Comparison of ENCODE assay signal across 23 cellular contexts in genomic region chr3:159877924-159878323, GRCh38. TPM values are rescaled to one million over a fixed set of nuclear protein-coding genes. Genes with fewer than 3 reads are reported as not detected.
DNase-seq lines count a peak whose midpoint lies in the region; ATAC-seq and TF ChIP-seq lines count a peak whose summit lies in the region.
"Had no signal": no experiment of that assay in that cellular context is flagged by ENCODE, and none has a peak within 500 bp of the region (broad histone marks: within the 10 kb centered on the region; RNA-seq: fewer than 3 reads in every experiment).

No MANE protein-coding gene starts in this region.

- ATAC-seq in omental fat pad (ENCODE audit: low FRiP score) (peak; percentile 57), HG02885 (IDR thresholded peaks at IDR 0.05; ENCODE audit: poor library complexity, unreplicated experiment) (no peak)
- ATAC-seq: activated T-cell treated with anti-CD3 and anti-CD28 coated beads, Interleukin-2, amount 50 U/mL, for 4 hours; gastroesophageal sphincter; left lung; mucosa of descending colon had no signal

- no peak overlapping the region for H3K4me3 ChIP-seq in hepatocyte
- H3K4me3 ChIP-seq: coronary artery, gastroesophageal sphincter, left lung, mucosa of descending colon, testis had no signal

- H3K4me3 Mint-ChIP-seq in chondrocyte (ENCODE audit: unreplicated experiment), result no peak overlapping the region
- H3K4me3 Mint-ChIP-seq: activated CD4-positive, alpha-beta memory T cell treated with anti-CD3 and anti-CD28 coated beads, Interleukin-2, amount 10 ng/mL, durations not matched to agents 7 days and 5 days; activated T-cell treated with anti-CD3 and anti-CD28 coated beads, Interleukin-2, amount 50 U/mL, for 4 hours; CD4-positive, alpha-beta T cell had no signal

- WGBS in hepatocyte (ENCODE audit: low lambda C conversion rate, missing lambda C conversion rate), result 87% methylated on average over 5 of the region's 5 CpGs

- peaks cover 48% of the 10 kb centered on the region for H3K4me1 Mint-ChIP-seq in chondrocyte (ENCODE audit: low read depth)
- H3K4me1 Mint-ChIP-seq: activated CD4-positive, alpha-beta memory T cell treated with anti-CD3 and anti-CD28 coated beads, Interleukin-2, amount 10 ng/mL, durations not matched to agents 7 days and 5 days had no signal

- no peaks in the 10 kb centered on the region for H3K36me3 Mint-ChIP-seq in chondrocyte (ENCODE audit: low read depth)

- H3K4me2 ChIP-seq in hepatocyte, result no peak overlapping the region

- H3K27me3 Mint-ChIP-seq in chondrocyte (ENCODE audit: low read depth), result no peaks in the 10 kb centered on the region

- TF ChIP-seq CTCF in chondrocyte (IDR thresholded peaks at IDR 0.05) (no peak), omental fat pad (IDR thresholded peaks at IDR 0.05) (no peak), hepatocyte (IDR thresholded peaks at IDR 0.05; ENCODE audit: poor library complexity) (no peak)

- peak; percentile 30 for DNase-seq in ELR (ENCODE audit: low read depth)
- peak; percentile 62 for DNase-seq in NCI-H226
- DNase-seq in chondrocyte (ENCODE audit: low spot score), result no peak
- no peak for DNase-seq in omental fat pad (ENCODE audit: low spot score)
- DNase-seq in stimulated activated CD4-positive, alpha-beta T cell treated with anti-CD3 and anti-CD28 coated beads, Interleukin-15, amount 100 ng/mL, for 24 hours, result no peak
- no peak for DNase-seq in hepatocyte (ENCODE audit: low spot score)
- no peak for DNase-seq in NCI-H146 (lab: John Stamatoyannopoulos, UW)
- DNase-seq: activated CD4-positive, alpha-beta memory T cell treated with anti-CD3 and anti-CD28 coated beads, Interleukin-2, amount 10 ng/mL, durations not matched to agents 7 days and 5 days; activated naive CD4-positive, alpha-beta T cell treated with anti-CD3 and anti-CD28 coated beads, Interleukin-2, amount 50 U/mL, for 16 hours; activated T-cell treated with anti-CD3 and anti-CD28 coated beads, Interleukin-2, amount 50 U/mL, for 4 hours; CD4-positive, alpha-beta T cell; Karpas-422; left lung; mucosa of descending colon; NCI-H1105 treated with DMSO at 0.1 percent for 48 hours; retina; SHP77; testis; WERI-Rb-1 had no signal

- no peaks in the 10 kb centered on the region for H4K20me1 ChIP-seq in hepatocyte (ENCODE audit: insufficient read depth, poor library complexity, severe bottlenecking)

- no peaks in the 10 kb centered on the region for H3K9me3 Mint-ChIP-seq in chondrocyte (ENCODE audit: low read depth)
- H3K9me3 Mint-ChIP-seq: activated CD4-positive, alpha-beta memory T cell treated with anti-CD3 and anti-CD28 coated beads, Interleukin-2, amount 10 ng/mL, durations not matched to agents 7 days and 5 days; activated T-cell treated with anti-CD3 and anti-CD28 coated beads, Interleukin-2, amount 50 U/mL, for 4 hours; CD4-positive, alpha-beta T cell had no signal

- H3K27me3 ChIP-seq in hepatocyte, result no peaks in the 10 kb centered on the region
- H3K27me3 ChIP-seq: gastroesophageal sphincter, left lung, testis had no signal

- no peaks in the 10 kb centered on the region for H3K79me2 ChIP-seq in hepatocyte

- no peaks in the 10 kb centered on the region for H3K36me3 ChIP-seq in hepatocyte (replicated peaks; ENCODE audit: insufficient read depth, low read depth)
- H3K36me3 ChIP-seq: gastroesophageal sphincter, left lung, WERI-Rb-1 had no signal

- no peak overlapping the region for H3K27ac ChIP-seq in hepatocyte
- H3K27ac ChIP-seq: coronary artery, left lung, testis, WERI-Rb-1 had no signal

- H3K4me1 ChIP-seq in hepatocyte (ENCODE audit: insufficient read depth), result no peaks in the 10 kb centered on the region
- H3K4me1 ChIP-seq: testis had no signal

- H3K9me3 ChIP-seq in hepatocyte (ENCODE audit: low read depth), result no peaks in the 10 kb centered on the region
- H3K9me3 ChIP-seq: gastroesophageal sphincter, left lung, mucosa of descending colon, testis had no signal

- no peaks in the 10 kb centered on the region for H3K9me2 ChIP-seq in hepatocyte (replicated peaks; ENCODE audit: insufficient read depth)

- no peak overlapping the region for H2AFZ ChIP-seq in hepatocyte

- H3K27ac Mint-ChIP-seq in chondrocyte (ENCODE audit: unreplicated experiment), result peak overlapping the region; percentile 68
- H3K27ac Mint-ChIP-seq: activated CD4-positive, alpha-beta memory T cell treated with anti-CD3 and anti-CD28 coated beads, Interleukin-2, amount 10 ng/mL, durations not matched to agents 7 days and 5 days; CD4-positive, alpha-beta T cell had no signal

RNA-seq across cellular contexts. Expression of gene SCHIP1, which starts 38.3 kb away (rescaled TPM):
- total RNA-seq in chondrocyte (7.1 to 10.6 TPM (median 7.5 TPM) in 3 replicates), omental fat pad (10 to 100 TPM in 1 of 4 donors, 1 to 10 TPM in 3; 2.7 to 13.9 (median 6.0) TPM), hepatocyte (3.8 and 12.6 TPM in 2 replicates)
- 4.3 and 5.2 TPM in 2 replicates for polyA plus RNA-seq in hepatocyte
- total RNA-seq: activated T-cell treated with anti-CD3 and anti-CD28 coated beads, Interleukin-2, amount 50 U/mL, for 4 hours; CD4-positive, alpha-beta T cell; T-helper 1 cell treated with Interleukin-12 subunit alpha and Interleukin-12 subunit beta and Interleukin-4 antibody, amounts not matched to agents 30 ng/mL and 1 ng/mL, for 36 hours had no signal

Comparison
In these comparisons a context has a peak if more than half of its experiments do, and no peak if none do; other contexts are left out.
1. DNase-seq: peak in ELR (single experiment) and NCI-H226 (single experiment); none in chondrocyte (single experiment), omental fat pad (single experiment), stimulated activated CD4-positive, alpha-beta T cell treated with anti-CD3 and anti-CD28 coated beads, Interleukin-15, amount 100 ng/mL, for 24 hours (single experiment), hepatocyte (single experiment) and NCI-H146 (single experiment).